Comparison of ENCODE assay signal across 12 cellular contexts in the genomic region with DNA sequence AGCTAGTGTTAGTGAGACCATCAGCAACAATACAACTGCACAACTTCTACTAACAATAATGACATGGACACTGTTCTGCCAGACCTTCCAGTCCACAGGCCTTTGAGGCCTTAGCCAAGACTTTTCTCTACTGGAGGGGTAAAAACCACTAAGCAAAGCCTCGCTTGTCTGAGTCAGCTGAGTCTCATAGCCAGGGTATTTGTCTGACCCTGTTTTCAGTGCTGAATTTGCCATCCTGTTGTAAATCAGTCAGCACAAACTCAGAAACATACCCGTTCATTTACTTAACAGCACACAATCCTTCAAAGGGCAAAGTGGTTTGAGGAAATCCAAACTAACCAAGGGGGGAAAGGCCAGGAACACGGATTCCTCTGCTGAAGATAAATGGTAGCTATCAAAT.
DNase-seq lines count a peak whose midpoint lies in the region; ATAC-seq lines count a peak whose summit lies in the region.
"Had no signal": no experiment of that assay in that cellular context is flagged by ENCODE, and none has a peak within 500 bp of the region (broad histone marks: within the 10 kb centered on the region; RNA-seq: fewer than 3 reads in every experiment).

No MANE protein-coding gene starts in this region.

- no peaks in the 10 kb centered on the region for H3K36me3 ChIP-seq in HUES48 (ENCODE audit: control insufficient read depth, insufficient read depth, low read length)
- H3K36me3 ChIP-seq in H7 (replicated peaks; ENCODE audit: control insufficient read depth, insufficient read depth, low read length): no peaks in the 10 kb centered on the region
- H3K36me3 ChIP-seq: left ventricle myocardium inferior, sigmoid colon had no signal

- peak; percentile 90 for DNase-seq in AG08395 (ENCODE audit: low spot score)
- DNase-seq in dedifferentiated amniotic fluid mesenchymal stem cell (ENCODE audit: extremely low spot score): peak; percentile 55
- DNase-seq in medulla oblongata (ENCODE audit: extremely low spot score): peak; percentile 46
- DNase-seq in NCI-H510A (lab: John Stamatoyannopoulos, UW): no peak
- DNase-seq in NCI-H1417 treated with DMSO at 0.1 percent for 48 hours (lab: John Stamatoyannopoulos, UW): no peak
- DNase-seq in H7: no peak
- DNase-seq: activated naive CD4-positive, alpha-beta T cell treated with Interleukin-2 at 50 U/mL for 16 hours; left ventricle myocardium inferior; NCI-H2081; sigmoid colon had no signal

- no peak for ATAC-seq in esophagus mucosa

- H3K27ac ChIP-seq in HUES48 (ENCODE audit: low read depth, low read length): peak overlapping the region; percentile 31
- H3K27ac ChIP-seq: left ventricle myocardium inferior had no signal

- H3K4me3 ChIP-seq in HUES48 (ENCODE audit: low read depth, low read length): no peak overlapping the region
- no peak overlapping the region for H3K4me3 ChIP-seq in H7 (ENCODE audit: insufficient read depth, low read depth, low read length)
- H3K4me3 ChIP-seq: left ventricle myocardium inferior, sigmoid colon had no signal

- no peak overlapping the region for H3K9ac ChIP-seq in HUES48 (ENCODE audit: low read depth, low read length)

- no peaks in the 10 kb centered on the region for H3K9me3 ChIP-seq in HUES48 (ENCODE audit: control insufficient read depth, insufficient read depth, low read length)
- H3K9me3 ChIP-seq: left ventricle myocardium inferior, sigmoid colon had no signal

- peaks cover 12% of the 10 kb centered on the region for H3K4me1 ChIP-seq in HUES48 (ENCODE audit: control insufficient read depth, insufficient read depth, low read length)
- H3K4me1 ChIP-seq: left ventricle myocardium inferior had no signal

- H3K27me3 ChIP-seq in HUES48 (ENCODE audit: control insufficient read depth, insufficient read depth, low read length): no peaks in the 10 kb centered on the region
- H3K27me3 ChIP-seq in H7 (ENCODE audit: control insufficient read depth, insufficient read depth, low read length): no peaks in the 10 kb centered on the region
- H3K27me3 ChIP-seq: sigmoid colon had no signal

Comparison
In these comparisons a context has a peak if more than half of its experiments do, and no peak if none do; other contexts are left out.
1. DNase-seq: peak in AG08395 (single experiment), dedifferentiated amniotic fluid mesenchymal stem cell (single experiment) and medulla oblongata (single experiment); none in NCI-H510A (single experiment), NCI-H1417 treated with DMSO at 0.1 percent for 48 hours (single experiment) and H7 (single experiment).